Comparison of ENCODE assay signal across 22 cellular contexts in the genomic region with DNA sequence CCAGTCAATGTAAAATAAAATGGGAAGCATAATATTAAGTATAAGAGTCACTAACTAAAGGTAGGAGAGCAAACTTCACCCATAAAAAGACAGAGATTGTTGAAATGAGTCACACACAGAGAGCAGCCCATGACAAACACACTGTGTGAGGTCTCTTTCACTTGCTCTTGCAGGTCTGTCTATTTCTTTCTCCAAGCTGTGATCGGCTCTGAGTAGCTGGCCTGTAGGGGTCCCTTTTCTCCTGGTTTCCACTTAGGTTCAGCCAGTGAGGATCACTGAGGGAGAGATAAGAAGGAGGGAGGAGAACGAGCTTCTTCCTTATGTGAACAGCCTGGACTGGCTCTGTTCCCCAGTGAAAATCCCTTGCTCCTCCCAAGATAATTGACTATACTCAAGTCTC.
A peak's percentile ranks its signal among the peaks of the same experiment; 100 is the strongest.
DNase-seq lines count a peak whose midpoint lies in the region; ATAC-seq and TF ChIP-seq lines count a peak whose summit lies in the region.
"Had no signal": no experiment of that assay in that cellular context is flagged by ENCODE, and none has a peak within 500 bp of the region (broad histone marks: within the 10 kb centered on the region; RNA-seq: fewer than 3 reads in every experiment).

No MANE protein-coding gene starts in this region.

- H3K79me2 ChIP-seq in PC-3 (ENCODE audit: low read length), result no peaks in the 10 kb centered on the region

- H3K9me3 ChIP-seq in PC-3 (ENCODE audit: low read length), result no peaks in the 10 kb centered on the region
- H3K9me3 ChIP-seq in body of pancreas, result no peaks in the 10 kb centered on the region
- H3K9me3 ChIP-seq: ascending aorta, heart right ventricle, mucosa of descending colon, thoracic aorta had no signal

- H3K4me1 ChIP-seq in PC-3 (ENCODE audit: insufficient read depth, low read length) (peaks cover 6% of the 10 kb centered on the region; the same call in 1 of the 2 replicates), body of pancreas (no peaks in the 10 kb centered on the region)
- H3K4me1 ChIP-seq: ascending aorta, heart right ventricle had no signal

- H4K20me1 ChIP-seq in PC-3 (ENCODE audit: low read length), result no peaks in the 10 kb centered on the region

- no peaks in the 10 kb centered on the region for H3K9me2 ChIP-seq in PC-3 (replicated peaks; ENCODE audit: low read length)

- peak; percentile 51 for DNase-seq in ELR (ENCODE audit: low read depth)
- DNase-seq in PC-3, result peak; percentile 29
- peak; percentile 76 for DNase-seq in fibroblast of mammary gland (ENCODE audit: low read depth)
- no peak for DNase-seq in body of pancreas
- DNase-seq in DMS79 treated with DMSO at 0.1 percent for 48 hours (lab: John Stamatoyannopoulos, UW), result no peak
- DNase-seq: activated CD8-positive, alpha-beta memory T cell treated with anti-CD3 and anti-CD28 coated beads, Interleukin-2, amount 10 ng/mL, durations not matched to agents 7 days and 5 days; activated gamma-delta T cell treated with Interleukin-2 at 50 U/mL for 16 hours; CD4-positive, CD25-positive, alpha-beta regulatory T cell; DMS79; heart right ventricle; KG1; mucosa of descending colon; NCI-H1092; occipital lobe; stimulated activated CD4-positive, alpha-beta T cell treated with anti-CD3 and anti-CD28 coated beads, Interleukin-4, amount 100 ng/mL, for 24 hours had no signal

- WGBS in body of pancreas, 2 donors, result 25 to 30% methylated on average over 2 of the region's 2 CpGs

- ATAC-seq in PC-3, result no peak
- ATAC-seq in stimulated activated memory B cell treated with anti-CD40 and anti-IgM and Interleukin-4, amounts not matched to agents 10 μg/mL and 1 μg/mL and 100 μg/mL, for 72 hours, result peak; percentile 54
- no peak for ATAC-seq in body of pancreas
- no peak for ATAC-seq in GM18861 (IDR thresholded peaks at IDR 0.05; ENCODE audit: unreplicated experiment)
- ATAC-seq: activated CD4-positive, CD25-positive, alpha-beta regulatory T cell treated with anti-CD3 and anti-CD28 coated beads, Interleukin-2, amount 50 U/mL, for 24 hours; activated CD8-positive, alpha-beta memory T cell treated with anti-CD3 and anti-CD28 coated beads, Interleukin-2, amount 10 ng/mL, durations not matched to agents 7 days and 5 days; heart right ventricle; mucosa of descending colon had no signal

- peaks cover 9% of the 10 kb centered on the region for H3K4me1 Mint-ChIP-seq in stimulated activated memory B cell treated with anti-CD40 and anti-IgM and Interleukin-4, amounts not matched to agents 10 μg/mL and 1 μg/mL and 100 μg/mL, for 72 hours
- H3K4me1 Mint-ChIP-seq: activated CD8-positive, alpha-beta memory T cell treated with anti-CD3 and anti-CD28 coated beads, Interleukin-2, amount 10 ng/mL, durations not matched to agents 7 days and 5 days; CD4-positive, CD25-positive, alpha-beta regulatory T cell had no signal

- intact Hi-C loops in PC-3 (cut with micrococcal nuclease) (no loop called here), body of pancreas (cut with DNase I) (no loop called here)

- H3K4me3 ChIP-seq in PC-3 (ENCODE audit: low read length) (no peak overlapping the region), fibroblast of mammary gland (ENCODE audit: control insufficient read depth, low read depth, low read length) (no peak overlapping the region), body of pancreas (no peak overlapping the region)
- H3K4me3 ChIP-seq: ascending aorta, heart right ventricle, mucosa of descending colon, thoracic aorta had no signal

- TF ChIP-seq CTCF in PC-3 (conservative IDR thresholded peaks at IDR 0.05; ENCODE audit: low read depth, low read length) (no peak), fibroblast of mammary gland (conservative IDR thresholded peaks at IDR 0.05; ENCODE audit: control insufficient read depth, insufficient read depth, low read depth, low read length) (peak; percentile 16), body of pancreas (IDR thresholded peaks at IDR 0.05) (no peak)

- H3K27ac Mint-ChIP-seq in stimulated activated memory B cell treated with anti-CD40 and anti-IgM and Interleukin-4, amounts not matched to agents 10 μg/mL and 1 μg/mL and 100 μg/mL, for 72 hours, result no peak overlapping the region
- H3K27ac Mint-ChIP-seq: activated CD8-positive, alpha-beta memory T cell treated with anti-CD3 and anti-CD28 coated beads, Interleukin-2, amount 10 ng/mL, durations not matched to agents 7 days and 5 days; CD4-positive, CD25-positive, alpha-beta regulatory T cell; dendritic cell treated with granulocyte-macrophage colony-stimulating factor and Interleukin-4, amounts not matched to agents 40 ng/mL and 50 ng/mL, for 4 days had no signal

- no peaks in the 10 kb centered on the region for H3K36me3 ChIP-seq in PC-3 (ENCODE audit: low read depth, low read length)
- H3K36me3 ChIP-seq in body of pancreas (replicated peaks in 1 of 2; ENCODE audit: insufficient read depth in 1 of 2, low read depth in 2 of 2), result no peaks in the 10 kb centered on the region
- H3K36me3 ChIP-seq: ascending aorta, heart right ventricle, thoracic aorta had no signal

- H3K4me2 ChIP-seq in PC-3 (ENCODE audit: low read length), result no peak overlapping the region

- H2AFZ ChIP-seq in PC-3 (ENCODE audit: low read length), result no peak overlapping the region

- no peaks in the 10 kb centered on the region for H3K36me3 Mint-ChIP-seq in stimulated activated memory B cell treated with anti-CD40 and anti-IgM and Interleukin-4, amounts not matched to agents 10 μg/mL and 1 μg/mL and 100 μg/mL, for 72 hours
- H3K36me3 Mint-ChIP-seq: activated CD8-positive, alpha-beta memory T cell treated with anti-CD3 and anti-CD28 coated beads, Interleukin-2, amount 10 ng/mL, durations not matched to agents 7 days and 5 days; CD4-positive, CD25-positive, alpha-beta regulatory T cell had no signal

- TF ChIP-seq POLR2A in body of pancreas (IDR thresholded peaks at IDR 0.05), result no peak

- peaks cover 11% of the 10 kb centered on the region for H3K9me3 Mint-ChIP-seq in stimulated activated memory B cell treated with anti-CD40 and anti-IgM and Interleukin-4, amounts not matched to agents 10 μg/mL and 1 μg/mL and 100 μg/mL, for 72 hours

- POLR2A ChIA-PET in PC-3 (lab: Charles Lee; ENCODE audit: unreplicated experiment), result no interaction called here

- no peaks in the 10 kb centered on the region for H3F3A ChIP-seq in PC-3 (ENCODE audit: low read length, unreplicated experiment)

- H3K27me3 ChIP-seq in PC-3 (ENCODE audit: low read length) (no peaks in the 10 kb centered on the region), body of pancreas (no peaks in the 10 kb centered on the region)
- H3K27me3 ChIP-seq: ascending aorta, heart right ventricle had no signal

- no peaks in the 10 kb centered on the region for H3K27me3 Mint-ChIP-seq in stimulated activated memory B cell treated with anti-CD40 and anti-IgM and Interleukin-4, amounts not matched to agents 10 μg/mL and 1 μg/mL and 100 μg/mL, for 72 hours
- H3K27me3 Mint-ChIP-seq: activated CD8-positive, alpha-beta memory T cell treated with anti-CD3 and anti-CD28 coated beads, Interleukin-2, amount 10 ng/mL, durations not matched to agents 7 days and 5 days had no signal

- no peak overlapping the region for H3K27ac ChIP-seq in PC-3 (ENCODE audit: low read length)
- no peak overlapping the region for H3K27ac ChIP-seq in body of pancreas
- H3K27ac ChIP-seq: ascending aorta, heart right ventricle, HL-60, thoracic aorta had no signal

- no peak overlapping the region for H3K4me3 Mint-ChIP-seq in stimulated activated memory B cell treated with anti-CD40 and anti-IgM and Interleukin-4, amounts not matched to agents 10 μg/mL and 1 μg/mL and 100 μg/mL, for 72 hours
- H3K4me3 Mint-ChIP-seq: activated CD8-positive, alpha-beta memory T cell treated with anti-CD3 and anti-CD28 coated beads, Interleukin-2, amount 10 ng/mL, durations not matched to agents 7 days and 5 days; CD4-positive, CD25-positive, alpha-beta regulatory T cell; dendritic cell treated with granulocyte-macrophage colony-stimulating factor and Interleukin-4, amounts not matched to agents 40 ng/mL and 50 ng/mL, for 4 days had no signal

- H3K9ac ChIP-seq in PC-3 (ENCODE audit: low read length), result no peak overlapping the region

- CTCF ChIA-PET in PC-3 (lab: Charles Lee), result no interaction called here

- BruUV-seq in PC-3 (replicated peaks; lab: Mats Ljungman, UMichigan), result no TSS peak

Comparison
In these comparisons a context has a peak if more than half of its experiments do, and no peak if none do; other contexts are left out.
1. DNase-seq: peak in ELR (single experiment), PC-3 (single experiment) and fibroblast of mammary gland (single experiment); none in body of pancreas (0 of 4) and DMS79 treated with DMSO at 0.1 percent for 48 hours (single experiment).